In genomic region chr12:58539295-58539694, GRCh38 we compare ENCODE assay signal across 24 cellular contexts.
A peak's percentile ranks its signal among the peaks of the same experiment; 100 is the strongest.
DNase-seq lines count a peak whose midpoint lies in the region; ATAC-seq, FAIRE-seq and TF ChIP-seq lines count a peak whose summit lies in the region.
"Had no signal": no experiment of that assay in that cellular context is flagged by ENCODE, and none has a peak within 500 bp of the region (broad histone marks: within the 10 kb centered on the region; RNA-seq: fewer than 3 reads in every experiment).

No MANE protein-coding gene starts in this region.

- no peak overlapping the region for H3K23ac ChIP-seq in mesenchymal stem cell (ENCODE audit: low read length in 2 of 2)

- H2AK5ac ChIP-seq in mesenchymal stem cell (ENCODE audit: low read length, severe bottlenecking) = peak overlapping the region; percentile 74

- no peak for TF ChIP-seq POLR2A in HepG2 (IDR thresholded peaks at IDR 0.05; ENCODE audit: insufficient read depth in 1 of 2, low read depth in 2 of 2, low read length in 2 of 2)
- TF ChIP-seq POLR2A in right lobe of liver (IDR thresholded peaks at IDR 0.05) = no peak
- no peak for TF ChIP-seq POLR2A in gastrocnemius medialis (IDR thresholded peaks at IDR 0.05)

- H3K4me1 ChIP-seq in HepG2 (ENCODE audit: insufficient read depth, low read length) (no peaks in the 10 kb centered on the region), right lobe of liver (no peaks in the 10 kb centered on the region), adipocyte (ENCODE audit: control insufficient read depth, insufficient read depth, low read length) (peaks cover 19% of the 10 kb centered on the region), mesenchymal stem cell (ENCODE audit: control insufficient read depth, insufficient read depth, low read depth, low read length) (peaks cover 4% of the 10 kb centered on the region), gastrocnemius medialis (no peaks in the 10 kb centered on the region)
- H3K4me1 ChIP-seq: BE2C; BLaER1 treated with 17β-estradiol and CSF1 and Interleukin-3, amounts not matched to agents 10 nM and 100 nM had no signal

- H2AFZ ChIP-seq in HepG2 (ENCODE audit: low read length) (no peak overlapping the region), mesenchymal stem cell (ENCODE audit: low read depth, low read length) (no peak overlapping the region)
- H2AFZ ChIP-seq: GM23338 had no signal

- H3K4me3 ChIP-seq in HepG2 (replicated peaks in 1 of 3; ENCODE audit: insufficient read depth in 1 of 3, low read depth in 2 of 3, low read length in 3 of 3) = no peak overlapping the region
- H3K4me3 ChIP-seq in right lobe of liver = no peak overlapping the region
- no peak overlapping the region for H3K4me3 ChIP-seq in adipocyte (ENCODE audit: low read length)
- no peak overlapping the region for H3K4me3 ChIP-seq in mesenchymal stem cell (ENCODE audit: insufficient read depth in 1 of 2, low read depth in 1 of 2, low read length in 2 of 2)
- no peak overlapping the region for H3K4me3 ChIP-seq in gastrocnemius medialis
- H3K4me3 ChIP-seq: A549; BLaER1 treated with 17β-estradiol and CSF1 and Interleukin-3, amounts not matched to agents 10 nM and 100 nM; GM12878; GM23338 had no signal

- no peak for FAIRE-seq in HepG2 (lab: Jason Lieb, UNC)
- FAIRE-seq: A549, D721Med, GM12878 had no signal

- no peak overlapping the region for H2BK15ac ChIP-seq in mesenchymal stem cell (ENCODE audit: low read depth, poor library complexity, severe bottlenecking)

- BruUV-seq in HepG2 (replicated peaks; lab: Mats Ljungman, UMichigan) = no TSS peak

- 9% methylated on average over 4 of the region's 4 CpGs for WGBS in HepG2 (ENCODE audit: low lambda C conversion rate)
- whole genome bisulfite sequencing in right lobe of liver (ENCODE audit: insufficient coverage, low coverage, low lambda C conversion rate, missing lambda C conversion rate) = 37% methylated on average over 4 of the region's 4 CpGs
- WGBS in mesenchymal stem cell = 90% methylated on average over 2 of the region's 4 CpGs

- H3K9me3 ChIP-seq in HepG2 (ENCODE audit: low read length) (no peaks in the 10 kb centered on the region), right lobe of liver (no peaks in the 10 kb centered on the region), adipocyte (ENCODE audit: control insufficient read depth, low read length) (no peaks in the 10 kb centered on the region), mesenchymal stem cell (ENCODE audit: control insufficient read depth, low read length) (no peaks in the 10 kb centered on the region), gastrocnemius medialis (no peaks in the 10 kb centered on the region)
- H3K9me3 ChIP-seq: A549; BE2C; BLaER1 treated with 17β-estradiol and CSF1 and Interleukin-3, amounts not matched to agents 10 nM and 100 nM had no signal

- DNase-seq in HepG2 (ENCODE audit: low spot score) (no peak), right lobe of liver (no peak), adipocyte (ENCODE audit: low read depth) (no peak), mesenchymal stem cell (no peak), gastrocnemius medialis (no peak), iPS-NIHi11 (ENCODE audit: low spot score) (no peak)
- DNase-seq: 8988T; ACHN; AML-193; BE2C; CD4-positive, alpha-beta T cell; CD8-positive, alpha-beta memory T cell; DMS 273 treated with DMSO at 0.1 percent for 48 hours; DMS79; EL; GDM1; H9 had no signal

- TF ChIP-seq CTCF in HepG2 (CRISPR knock-in tag; IDR thresholded peaks at IDR 0.05) (no peak), right lobe of liver (IDR thresholded peaks at IDR 0.05) (no peak), gastrocnemius medialis (IDR thresholded peaks at IDR 0.05 in 4 of 5, conservative IDR thresholded peaks at IDR 0.05 in 1 of 5) (no peak)

- H3K36me3 ChIP-seq in HepG2 (replicated peaks in 1 of 2; ENCODE audit: control insufficient read depth in 1 of 2, insufficient read depth in 2 of 2, low read length in 2 of 2) (no peaks in the 10 kb centered on the region), right lobe of liver (no peaks in the 10 kb centered on the region), adipocyte (ENCODE audit: control insufficient read depth, insufficient read depth, low read length, severe bottlenecking) (no peaks in the 10 kb centered on the region), mesenchymal stem cell (ENCODE audit: control insufficient read depth in 1 of 2, insufficient read depth in 2 of 2, low read depth in 1 of 2, low read length in 2 of 2) (no peaks in the 10 kb centered on the region), gastrocnemius medialis (no peaks in the 10 kb centered on the region)
- H3K36me3 ChIP-seq: BE2C; BLaER1 treated with 17β-estradiol and CSF1 and Interleukin-3, amounts not matched to agents 10 nM and 100 nM had no signal

- intact Hi-C loops in HepG2 (cut with micrococcal nuclease; ENCODE audit: unreplicated experiment) (no loop called here), right lobe of liver (cut with DNase I) (no loop called here), gastrocnemius medialis (cut with DNase I; ENCODE audit: low total_unique reads) (no loop called here)

- no peak overlapping the region for H2BK5ac ChIP-seq in mesenchymal stem cell (ENCODE audit: low read depth, low read length, poor library complexity, severe bottlenecking)

- no peaks in the 10 kb centered on the region for H4K20me1 ChIP-seq in HepG2 (ENCODE audit: insufficient read depth, low read length)
- H4K20me1 ChIP-seq: BLaER1 treated with 17β-estradiol and CSF1 and Interleukin-3, amounts not matched to agents 10 nM and 100 nM had no signal

- no peaks in the 10 kb centered on the region for H3K79me1 ChIP-seq in mesenchymal stem cell (replicated peaks; ENCODE audit: low read length, poor library complexity, severe bottlenecking)

- in situ Hi-C loops in HepG2 (cut with HindIII; ENCODE audit: extremely low pct_ligation_motif_present, low pct_unique_long_range_greater_than_20kb) = no loop called here
- in situ Hi-C loops in gastrocnemius medialis (cut with MboI; ENCODE audit: low sequenced_read_pairs in 4 of 4) = loop anchor here in 1 of 4 donors (25.0 kb wide), 1 partner anchor 623 kb away; no protein-coding TSS in a partner anchor

- no peak overlapping the region for H3K18ac ChIP-seq in mesenchymal stem cell (ENCODE audit: low read depth in 1 of 2, low read length in 2 of 2)

- no peak overlapping the region for H3K4me2 ChIP-seq in HepG2 (ENCODE audit: low read depth, low read length)
- no peak overlapping the region for H3K4me2 ChIP-seq in mesenchymal stem cell (ENCODE audit: low read length, poor library complexity, severe bottlenecking)
- H3K4me2 ChIP-seq: A549; BLaER1 treated with 17β-estradiol and CSF1 and Interleukin-3, amounts not matched to agents 10 nM and 100 nM; GM23338 had no signal

- H4K8ac ChIP-seq in mesenchymal stem cell (ENCODE audit: low read length) = no peak overlapping the region

- H3K14ac ChIP-seq in mesenchymal stem cell (ENCODE audit: low read length in 2 of 2) = no peak overlapping the region

- POLR2A ChIA-PET in HepG2 (lab: Yijun Ruan, JAX) = no interaction called here

- CTCF ChIA-PET in HepG2 (lab: Yijun Ruan, JAX; ENCODE audit: low intra/inter-chr PET ratio, low total read pairs) = interaction anchor here (3.1 kb wide), 1 partner anchor 610 kb away, joined by 43 read pairs; no protein-coding TSS in a partner anchor

- no peak overlapping the region for H2BK120ac ChIP-seq in mesenchymal stem cell (ENCODE audit: low read depth, low read length)

- H2BK12ac ChIP-seq in mesenchymal stem cell (ENCODE audit: low read length in 2 of 2) = no peak overlapping the region

- no peaks in the 10 kb centered on the region for H3K79me2 ChIP-seq in HepG2 (ENCODE audit: insufficient read depth, low read length)

- H3K9ac ChIP-seq in HepG2 (ENCODE audit: insufficient read depth, low read depth, low read length) (no peak overlapping the region), adipocyte (ENCODE audit: low read length) (peak overlapping the region; percentile 74), mesenchymal stem cell (ENCODE audit: low read length) (no peak overlapping the region)

- H3K27me3 ChIP-seq in HepG2 (ENCODE audit: control insufficient read depth in 1 of 2, insufficient read depth in 2 of 2, low read length in 2 of 2) (no peaks in the 10 kb centered on the region), right lobe of liver (no peaks in the 10 kb centered on the region), adipocyte (replicated peaks; ENCODE audit: control insufficient read depth, insufficient read depth, low read length) (no peaks in the 10 kb centered on the region), mesenchymal stem cell (ENCODE audit: control insufficient read depth in 1 of 2, insufficient read depth in 1 of 2, low read length in 2 of 2) (no peaks in the 10 kb centered on the region), gastrocnemius medialis (no peaks in the 10 kb centered on the region)
- H3K27me3 ChIP-seq: BE2C; BLaER1 treated with 17β-estradiol and CSF1 and Interleukin-3, amounts not matched to agents 10 nM and 100 nM had no signal

- no peak for TF ChIP-seq EP300 in HepG2 (IDR thresholded peaks at IDR 0.05; ENCODE audit: low read depth in 2 of 2, low read length in 2 of 2)
- TF ChIP-seq EP300 in HepG2 (CRISPR knock-in tag; IDR thresholded peaks at IDR 0.05; ENCODE audit: borderline replicate concordance) = no peak

- no peak overlapping the region for H4K91ac ChIP-seq in mesenchymal stem cell (ENCODE audit: low read length)

- ATAC-seq in HepG2 = no peak
- no peak for ATAC-seq in right lobe of liver
- no peak for ATAC-seq in gastrocnemius medialis
- no peak for ATAC-seq in GM18511 (IDR thresholded peaks at IDR 0.05; ENCODE audit: unreplicated experiment)
- ATAC-seq: GM12878, GM23338, HCT116 had no signal

- TF ChIP-seq RAD21 in HepG2 (CRISPR knock-in tag; IDR thresholded peaks at IDR 0.05) = no peak

- H3K4ac ChIP-seq in mesenchymal stem cell (ENCODE audit: low read depth in 1 of 2, low read length in 2 of 2) = no peak overlapping the region

- no peak overlapping the region for H3K27ac ChIP-seq in HepG2 (ENCODE audit: extremely low read length, insufficient read depth, low read length)
- H3K27ac ChIP-seq in right lobe of liver = no peak overlapping the region
- H3K27ac ChIP-seq in mesenchymal stem cell (ENCODE audit: low read length, poor library complexity, severe bottlenecking) = no peak overlapping the region
- H3K27ac ChIP-seq in gastrocnemius medialis = no peak overlapping the region
- H3K27ac ChIP-seq: BLaER1 treated with 17β-estradiol and CSF1 and Interleukin-3, amounts not matched to agents 10 nM and 100 nM had no signal

TF ChIP-seq in HepG2, 621 proteins besides CTCF, POLR2A, EP300 and RAD21:
- TF ChIP-seq AKAP8 (CRISPR knock-in tag; IDR thresholded peaks at IDR 0.05) = no peak
- no peak for TF ChIP-seq NR2C2 (CRISPR knock-in tag; IDR thresholded peaks at IDR 0.05; ENCODE audit: borderline replicate concordance)
- no peak for TF ChIP-seq ATRX (CRISPR knock-in tag; IDR thresholded peaks at IDR 0.05; ENCODE audit: borderline replicate concordance)
- no peak for TF ChIP-seq ZKSCAN8 (CRISPR knock-in tag; IDR thresholded peaks at IDR 0.05; ENCODE audit: borderline replicate concordance)
- no peak for TF ChIP-seq ADNP (CRISPR knock-in tag; IDR thresholded peaks at IDR 0.05)
- peak; percentile 66 for TF ChIP-seq ATF7 (IDR thresholded peaks at IDR 0.05)
- no peak for TF ChIP-seq ATF7 (CRISPR knock-in tag; IDR thresholded peaks at IDR 0.05)
- peak; percentile 92 for TF ChIP-seq CREB1 (IDR thresholded peaks at IDR 0.05)
- TF ChIP-seq CREB1 (CRISPR knock-in tag; IDR thresholded peaks at IDR 0.05) = no peak
